ENCODE assay signal across 13 cellular contexts in genomic region chr10:10826125-10826524, GRCh38.
DNase-seq lines count a peak whose midpoint lies in the region; ATAC-seq and TF ChIP-seq lines count a peak whose summit lies in the region.
"Had no signal": no experiment of that assay in that cellular context is flagged by ENCODE, and none has a peak within 500 bp of the region (broad histone marks: within the 10 kb centered on the region; RNA-seq: fewer than 3 reads in every experiment).

No MANE protein-coding gene starts in this region.

- no peaks in the 10 kb centered on the region for H3K9me3 ChIP-seq in AG04450 (ENCODE audit: control insufficient read depth, insufficient read depth, low read length)
- H3K9me3 ChIP-seq in IMR-90 (ENCODE audit: control insufficient read depth, insufficient read depth, low read length): no peaks in the 10 kb centered on the region
- no peaks in the 10 kb centered on the region for H3K9me3 ChIP-seq in vagina
- H3K9me3 ChIP-seq: neutrophil had no signal

- DNase-seq in AG04450 (ENCODE audit: low read depth, low spot score) (peak; percentile 55), IMR-90 (peak; percentile 97), dermis blood vessel endothelial cell (peak; percentile 71), kidney tubule cell (ENCODE audit: low spot score) (peak; percentile 89), SIG-M5 (lab: John Stamatoyannopoulos, UW) (no peak), COLO829 (ENCODE audit: low spot score) (no peak), vagina (ENCODE audit: extremely low spot score in 2 of 2) (no peak)
- no peak for DNase-seq in central memory CD4-positive, alpha-beta T cell
- DNase-seq: activated CD8-positive, alpha-beta memory T cell treated with anti-CD3 and anti-CD28 coated beads for 24 hours; activated effector memory CD4-positive, alpha-beta T cell treated with Interleukin-2 at 50 U/mL for 16 hours; AML-193; DMS53 had no signal

- no peak overlapping the region for H3K4me2 ChIP-seq in IMR-90 (ENCODE audit: low read depth, low read length)

- no peak overlapping the region for H4K8ac ChIP-seq in IMR-90 (ENCODE audit: low read depth in 2 of 2, low read length in 2 of 2)

- H4K91ac ChIP-seq in IMR-90 (ENCODE audit: insufficient read depth, low read depth, low read length): no peak overlapping the region

- 0 out of 2 replicates have a peak overlapping the region, but pooled peaks have one; percentile 5 for H2BK120ac ChIP-seq in IMR-90 (ENCODE audit: low read depth, low read length)

- H3K27me3 ChIP-seq in AG04450 (ENCODE audit: control insufficient read depth, insufficient read depth, low read length) (no peaks in the 10 kb centered on the region), IMR-90 (ENCODE audit: control insufficient read depth, insufficient read depth, low read length) (no peaks in the 10 kb centered on the region), vagina (no peaks in the 10 kb centered on the region)
- H3K27me3 ChIP-seq: neutrophil had no signal

- ATAC-seq in IMR-90 (ENCODE audit: low read depth): no peak

- H3K4me3 ChIP-seq in AG04450 (ENCODE audit: low read depth, low read length) (no peak overlapping the region), IMR-90 (ENCODE audit: insufficient read depth, low read depth, low read length) (no peak overlapping the region), vagina (no peak overlapping the region)

- intact Hi-C loops in IMR-90 (cut with micrococcal nuclease) (loop anchor here (5.0 kb wide), 1 partner anchor 39 kb away; no protein-coding TSS in a partner anchor), vagina (cut with DNase I) (no loop called here)

- H3K79me1 ChIP-seq in IMR-90 (ENCODE audit: low read depth in 1 of 2, low read length in 2 of 2): no peaks in the 10 kb centered on the region

- POLR2A ChIA-PET in AG04450 (lab: Yijun Ruan, JAX) (interaction anchor here (1.8 kb wide), 1 partner anchor 38 kb away, joined by 6 read pairs; no protein-coding TSS in a partner anchor), IMR-90 (lab: Charles Lee; ENCODE audit: unreplicated experiment) (no interaction called here)

- H3K18ac ChIP-seq in IMR-90 (ENCODE audit: low read depth, low read length): peak overlapping the region; percentile 34; the same call in 1 of the 2 replicates

- in situ Hi-C loops in IMR-90 (cut with MboI; ENCODE audit: low sequenced_read_pairs): no loop called here

- H3K9ac ChIP-seq in IMR-90 (ENCODE audit: low read depth, low read length): no peak overlapping the region

- TF ChIP-seq CTCF in AG04450 (IDR thresholded peaks at IDR 0.05; ENCODE audit: low read depth, low read length): no peak
- no peak for TF ChIP-seq CTCF in IMR-90 (conservative IDR thresholded peaks at IDR 0.05; ENCODE audit: low read depth, low read length)
- TF ChIP-seq CTCF in vagina (IDR thresholded peaks at IDR 0.05): no peak

- no peaks in the 10 kb centered on the region for H4K20me1 ChIP-seq in IMR-90 (ENCODE audit: insufficient read depth, low read length)

- H2AFZ ChIP-seq in IMR-90 (replicated peaks; ENCODE audit: low read length, poor library complexity): no peak overlapping the region

- H3K9me1 ChIP-seq in IMR-90 (ENCODE audit: insufficient read depth, low read length): peaks cover 10% of the 10 kb centered on the region

- H3K27ac ChIP-seq in AG04450 (ENCODE audit: low read depth, low read length) (no peak overlapping the region), IMR-90 (ENCODE audit: insufficient read depth, low read length) (no peak overlapping the region), vagina (no peak overlapping the region)
- H3K27ac ChIP-seq: neutrophil had no signal

- CTCF ChIA-PET in AG04450 (lab: Charles Lee) (no interaction called here), IMR-90 (lab: Yijun Ruan, JAX) (no interaction called here)

- WGBS in IMR-90 (ENCODE audit: extremely low coverage in 2 of 2, insufficient read length in 1 of 2), 2 experiments: no CpG with 5 or more reads among the region's 1 CpG

- TF ChIP-seq POLR2A in IMR-90 (IDR thresholded peaks at IDR 0.05; ENCODE audit: low read depth, low read length) (no peak), vagina (IDR thresholded peaks at IDR 0.05) (no peak)

- H3K36me3 ChIP-seq in IMR-90 (ENCODE audit: control insufficient read depth, insufficient read depth, low read length) (no peaks in the 10 kb centered on the region), vagina (no peaks in the 10 kb centered on the region)
- H3K36me3 ChIP-seq: neutrophil had no signal

- no peak for TF ChIP-seq RAD21 in IMR-90 (IDR thresholded peaks at IDR 0.05; ENCODE audit: low read length)

- H2AK5ac ChIP-seq in IMR-90 (ENCODE audit: low read depth, low read length): no peak overlapping the region

- H3K14ac ChIP-seq in IMR-90 (replicated peaks; ENCODE audit: low read depth, low read length): no peak overlapping the region

- dilution Hi-C loops in IMR-90 (cut with HindIII; ENCODE audit: low sequenced_read_pairs, unreplicated experiment): no loop called here

- no TSS peak for BruUV-seq in IMR-90 (replicated peaks; lab: Mats Ljungman, UMichigan)

- H2AK9ac ChIP-seq in IMR-90 (replicated peaks; ENCODE audit: low read depth, low read length, poor library complexity): no peak overlapping the region

- peak overlapping the region; percentile 98 for H2BK5ac ChIP-seq in IMR-90 (ENCODE audit: low read depth, low read length, poor library complexity, severe bottlenecking)

- peak overlapping the region; percentile 66; the same call in 1 of the 2 replicates for H2BK20ac ChIP-seq in IMR-90 (ENCODE audit: low read depth, low read length)

- H3K56ac ChIP-seq in IMR-90 (ENCODE audit: extremely low read depth, insufficient read depth, low read length): no peak overlapping the region

- no peak overlapping the region; the same call in 1 of the 2 replicates for H4K5ac ChIP-seq in IMR-90 (ENCODE audit: low read depth, low read length)

- no peak overlapping the region for H3K4ac ChIP-seq in IMR-90 (ENCODE audit: low read depth, low read length)

- no peak overlapping the region for H3K23ac ChIP-seq in IMR-90 (ENCODE audit: low read depth, low read length)

- peaks cover 16% of the 10 kb centered on the region for H3K4me1 ChIP-seq in IMR-90 (ENCODE audit: control insufficient read depth, insufficient read depth, low read length)
- peaks cover 5% of the 10 kb centered on the region for H3K4me1 ChIP-seq in vagina

- 0 out of 3 replicates have a peak overlapping the region, but pooled peaks have one; percentile 36 for H2BK15ac ChIP-seq in IMR-90 (ENCODE audit: low read depth, low read length)

TF ChIP-seq in IMR-90, 13 proteins besides CTCF, POLR2A, EP300 and RAD21:
- TF ChIP-seq ELK1 (IDR thresholded peaks at IDR 0.05; ENCODE audit: borderline replicate concordance, low read depth, low read length) (no peak), SMC3 (IDR thresholded peaks at IDR 0.05; ENCODE audit: low read depth, low read length) (no peak), MAFK (IDR thresholded peaks at IDR 0.05; ENCODE audit: low read depth, low read length) (no peak), CHD1 (IDR thresholded peaks at IDR 0.05; ENCODE audit: low read depth, low read length) (no peak), USF2 (IDR thresholded peaks at IDR 0.05; ENCODE audit: low read depth, low read length) (no peak), RCOR1 (IDR thresholded peaks at IDR 0.05; ENCODE audit: insufficient replicate concordance, low read length) (no peak), MXI1 (IDR thresholded peaks at IDR 0.05; ENCODE audit: borderline replicate concordance, low read depth, low read length) (no peak), MAZ (IDR thresholded peaks at IDR 0.05; ENCODE audit: borderline replicate concordance, low read depth, low read length) (no peak), RFX5 (IDR thresholded peaks at IDR 0.05; ENCODE audit: low read depth, low read length) (no peak), BHLHE40 (IDR thresholded peaks at IDR 0.05; ENCODE audit: low read depth, low read length) (peak; percentile 63; the same call in 1 of the 2 replicates), CEBPB (IDR thresholded peaks at IDR 0.05; ENCODE audit: low read depth, low read length) (peak; percentile 91), FOS (IDR thresholded peaks at IDR 0.05; ENCODE audit: low read depth, low read length) (peak; percentile 90), NFE2L2 (IDR thresholded peaks at IDR 0.05; ENCODE audit: low read depth, low read length) (no peak)
TF ChIP-seq in IMR-90: peak in this region for 3.

Comparison
In these comparisons a context has a peak if more than half of its experiments do, and no peak if none do; other contexts are left out.
1. DNase-seq: peak in AG04450 (single experiment), IMR-90 (single experiment), dermis blood vessel endothelial cell (single experiment) and kidney tubule cell (single experiment); none in SIG-M5 (single experiment), central memory CD4-positive, alpha-beta T cell (single experiment), COLO829 (single experiment) and vagina (0 of 2).